In the genomic region with DNA sequence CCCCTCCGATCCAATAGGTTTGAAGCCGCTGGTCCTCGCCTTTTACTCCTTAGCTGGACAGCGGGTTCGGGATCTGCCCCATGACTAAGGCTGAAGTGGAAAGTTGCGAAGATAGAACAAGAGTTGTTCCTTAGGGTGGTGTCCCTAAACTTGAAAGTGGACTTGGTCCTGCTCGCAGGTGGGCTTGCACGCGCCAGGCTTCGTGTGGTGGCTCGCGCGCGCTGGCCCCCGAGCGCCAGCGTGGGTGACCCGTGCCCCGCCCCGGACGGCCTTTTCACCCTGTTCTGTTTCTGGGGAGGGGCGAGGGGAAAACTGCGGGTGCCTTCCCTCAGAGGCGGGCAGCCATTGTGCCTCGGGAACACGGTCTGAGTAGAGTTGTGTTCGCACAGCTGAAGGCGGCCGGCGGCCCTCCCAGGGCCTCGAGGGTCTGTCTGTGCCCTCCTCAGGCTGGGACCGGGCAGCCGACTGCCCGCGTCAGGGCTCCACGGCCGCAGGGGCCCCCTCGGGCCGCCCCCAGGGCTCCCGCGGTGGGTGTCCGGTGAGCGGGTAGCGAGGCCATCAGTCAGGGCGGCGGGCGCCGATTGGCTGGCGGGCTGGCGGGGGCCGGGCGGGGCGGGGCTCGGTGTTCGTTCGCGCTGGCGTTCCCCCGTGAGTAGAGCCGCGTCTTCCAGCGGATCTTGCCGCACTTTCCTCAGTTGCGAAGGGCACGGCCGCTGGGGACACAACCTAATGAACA, we compare ENCODE assay signal across 1 cellular context.
TF ChIP-seq lines count a peak whose summit lies in the region.

No MANE protein-coding gene starts in this region.

TF ChIP-seq in GM23338, 12 proteins besides CTCF, POLR2A, EP300 and RAD21 (continued from another document):
- TF ChIP-seq, protein P1, sequence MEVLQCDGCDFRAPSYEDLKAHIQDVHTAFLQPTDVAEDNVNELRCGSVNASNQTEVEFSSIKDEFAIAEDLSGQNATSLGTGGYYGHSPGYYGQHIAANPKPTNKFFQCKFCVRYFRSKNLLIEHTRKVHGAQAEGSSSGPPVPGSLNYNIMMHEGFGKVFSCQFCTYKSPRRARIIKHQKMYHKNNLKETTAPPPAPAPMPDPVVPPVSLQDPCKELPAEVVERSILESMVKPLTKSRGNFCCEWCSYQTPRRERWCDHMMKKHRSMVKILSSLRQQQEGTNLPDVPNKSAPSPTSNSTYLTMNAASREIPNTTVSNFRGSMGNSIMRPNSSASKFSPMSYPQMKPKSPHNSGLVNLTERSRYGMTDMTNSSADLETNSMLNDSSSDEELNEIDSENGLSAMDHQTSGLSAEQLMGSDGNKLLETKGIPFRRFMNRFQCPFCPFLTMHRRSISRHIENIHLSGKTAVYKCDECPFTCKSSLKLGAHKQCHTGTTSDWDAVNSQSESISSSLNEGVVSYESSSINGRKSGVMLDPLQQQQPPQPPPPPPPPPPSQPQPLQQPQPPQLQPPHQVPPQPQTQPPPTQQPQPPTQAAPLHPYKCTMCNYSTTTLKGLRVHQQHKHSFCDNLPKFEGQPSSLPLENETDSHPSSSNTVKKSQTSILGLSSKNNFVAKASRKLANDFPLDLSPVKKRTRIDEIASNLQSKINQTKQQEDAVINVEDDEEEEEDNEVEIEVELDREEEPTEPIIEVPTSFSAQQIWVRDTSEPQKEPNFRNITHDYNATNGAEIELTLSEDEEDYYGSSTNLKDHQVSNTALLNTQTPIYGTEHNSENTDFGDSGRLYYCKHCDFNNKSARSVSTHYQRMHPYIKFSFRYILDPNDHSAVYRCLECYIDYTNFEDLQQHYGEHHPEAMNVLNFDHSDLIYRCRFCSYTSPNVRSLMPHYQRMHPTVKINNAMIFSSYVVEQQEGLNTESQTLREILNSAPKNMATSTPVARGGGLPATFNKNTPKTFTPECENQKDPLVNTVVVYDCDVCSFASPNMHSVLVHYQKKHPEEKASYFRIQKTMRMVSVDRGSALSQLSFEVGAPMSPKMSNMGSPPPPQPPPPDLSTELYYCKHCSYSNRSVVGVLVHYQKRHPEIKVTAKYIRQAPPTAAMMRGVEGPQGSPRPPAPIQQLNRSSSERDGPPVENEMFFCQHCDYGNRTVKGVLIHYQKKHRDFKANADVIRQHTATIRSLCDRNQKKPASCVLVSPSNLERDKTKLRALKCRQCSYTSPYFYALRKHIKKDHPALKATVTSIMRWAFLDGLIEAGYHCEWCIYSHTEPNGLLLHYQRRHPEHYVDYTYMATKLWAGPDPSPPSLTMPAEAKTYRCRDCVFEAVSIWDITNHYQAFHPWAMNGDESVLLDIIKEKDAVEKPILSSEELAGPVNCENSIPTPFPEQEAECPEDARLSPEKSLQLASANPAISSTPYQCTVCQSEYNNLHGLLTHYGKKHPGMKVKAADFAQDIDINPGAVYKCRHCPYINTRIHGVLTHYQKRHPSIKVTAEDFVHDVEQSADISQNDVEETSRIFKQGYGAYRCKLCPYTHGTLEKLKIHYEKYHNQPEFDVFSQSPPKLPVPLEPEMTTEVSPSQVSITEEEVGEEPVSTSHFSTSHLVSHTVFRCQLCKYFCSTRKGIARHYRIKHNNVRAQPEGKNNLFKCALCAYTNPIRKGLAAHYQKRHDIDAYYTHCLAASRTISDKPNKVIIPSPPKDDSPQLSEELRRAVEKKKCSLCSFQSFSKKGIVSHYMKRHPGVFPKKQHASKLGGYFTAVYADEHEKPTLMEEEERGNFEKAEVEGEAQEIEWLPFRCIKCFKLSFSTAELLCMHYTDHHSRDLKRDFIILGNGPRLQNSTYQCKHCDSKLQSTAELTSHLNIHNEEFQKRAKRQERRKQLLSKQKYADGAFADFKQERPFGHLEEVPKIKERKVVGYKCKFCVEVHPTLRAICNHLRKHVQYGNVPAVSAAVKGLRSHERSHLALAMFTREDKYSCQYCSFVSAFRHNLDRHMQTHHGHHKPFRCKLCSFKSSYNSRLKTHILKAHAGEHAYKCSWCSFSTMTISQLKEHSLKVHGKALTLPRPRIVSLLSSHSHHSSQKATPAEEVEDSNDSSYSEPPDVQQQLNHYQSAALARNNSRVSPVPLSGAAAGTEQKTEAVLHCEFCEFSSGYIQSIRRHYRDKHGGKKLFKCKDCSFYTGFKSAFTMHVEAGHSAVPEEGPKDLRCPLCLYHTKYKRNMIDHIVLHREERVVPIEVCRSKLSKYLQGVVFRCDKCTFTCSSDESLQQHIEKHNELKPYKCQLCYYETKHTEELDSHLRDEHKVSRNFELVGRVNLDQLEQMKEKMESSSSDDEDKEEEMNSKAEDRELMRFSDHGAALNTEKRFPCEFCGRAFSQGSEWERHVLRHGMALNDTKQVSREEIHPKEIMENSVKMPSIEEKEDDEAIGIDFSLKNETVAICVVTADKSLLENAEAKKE (CRISPR knock-in tag; IDR thresholded peaks at IDR 0.05) = no peak
